Comparison of ENCODE assay signal across 1 cellular context in the genomic region with DNA sequence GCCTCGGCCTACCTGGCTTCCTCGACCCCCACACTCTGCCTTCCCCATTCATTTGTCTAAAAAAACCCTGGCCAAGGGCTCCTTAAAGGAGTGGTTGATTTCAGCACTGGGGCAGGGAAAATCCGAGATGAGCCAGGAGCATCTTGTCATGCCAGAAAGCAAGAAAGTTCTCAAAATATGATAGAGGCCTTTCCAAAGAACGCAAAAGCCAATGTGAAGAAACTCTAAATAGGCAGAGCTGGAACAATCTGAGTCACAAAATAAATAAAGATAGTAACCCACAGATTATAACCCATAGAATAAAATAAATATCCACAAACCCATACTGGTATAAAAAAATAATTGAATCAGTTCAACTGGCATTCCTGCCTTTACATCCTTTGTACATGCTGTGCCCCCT.
TF ChIP-seq lines count a peak whose summit lies in the region.

No MANE protein-coding gene starts in this region.

TF ChIP-seq in IMR-90, 13 proteins besides CTCF, POLR2A, EP300 and RAD21 (continued from another document):
- TF ChIP-seq BHLHE40 (IDR thresholded peaks at IDR 0.05; ENCODE audit: low read depth, low read length) = no peak
- TF ChIP-seq MAFK (IDR thresholded peaks at IDR 0.05; ENCODE audit: low read depth, low read length) = no peak
- TF ChIP-seq SMC3 (IDR thresholded peaks at IDR 0.05; ENCODE audit: low read depth, low read length) = no peak
- TF ChIP-seq USF2 (IDR thresholded peaks at IDR 0.05; ENCODE audit: low read depth, low read length) = no peak
